ENCODE assay signal across 8 cellular contexts in the genomic region with DNA sequence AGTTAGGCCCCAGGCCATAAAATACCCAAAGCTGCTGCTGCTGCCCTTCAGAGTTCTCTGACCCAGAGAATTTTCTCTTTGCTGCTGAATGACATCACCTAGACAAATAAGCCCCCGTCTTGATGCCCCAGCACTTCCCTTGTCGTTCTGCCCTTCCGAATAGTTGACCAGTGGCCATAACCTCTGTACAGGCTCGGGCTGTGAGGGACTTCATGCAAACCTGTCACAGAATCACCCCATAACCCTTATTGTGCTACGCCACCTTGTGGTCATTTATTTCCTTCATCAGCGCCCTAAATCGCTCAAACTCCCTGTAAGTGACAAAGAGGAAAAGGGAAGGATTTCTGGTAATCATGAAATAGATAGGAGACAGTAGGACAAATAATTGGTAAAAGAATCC. TPM values are rescaled to one million over a fixed set of nuclear protein-coding genes. Genes with fewer than 3 reads are reported as not detected.
DNase-seq lines count a peak whose midpoint lies in the region; ATAC-seq and TF ChIP-seq lines count a peak whose summit lies in the region.

No MANE protein-coding gene starts in this region.

- H3K27me3 Mint-ChIP-seq in H9 (ENCODE audit: low read depth) (peaks cover 1% of the 10 kb centered on the region), nephron progenitor cell (ENCODE audit: low read depth, poor library complexity) (no peaks in the 10 kb centered on the region)
- H3K27me3 Mint-ChIP-seq in activated CD4-positive, alpha-beta memory T cell treated with anti-CD3 and anti-CD28 coated beads for 36 hours: no peaks in the 10 kb centered on the region

- no peaks in the 10 kb centered on the region for H3K79me1 ChIP-seq in H9 (ENCODE audit: insufficient read depth, low read depth, low read length, poor library complexity, severe bottlenecking)

- no peak overlapping the region for H4K8ac ChIP-seq in H9 (replicated peaks; ENCODE audit: insufficient read length, low read depth, low read length)

- peaks cover 76 to 78% of the 10 kb centered on the region in 2 experiments for H3K9me3 Mint-ChIP-seq in H9
- no peaks in the 10 kb centered on the region for H3K9me3 Mint-ChIP-seq in activated CD4-positive, alpha-beta memory T cell treated with anti-CD3 and anti-CD28 coated beads for 36 hours
- peaks cover 59% of the 10 kb centered on the region for H3K9me3 Mint-ChIP-seq in nephron progenitor cell

- no peak overlapping the region for H3K23ac ChIP-seq in H9 (ENCODE audit: insufficient read length, low read depth, low read length)

- H3K4ac ChIP-seq in H9 (ENCODE audit: low read depth, low read length): no peak overlapping the region

- no peak overlapping the region for H3K9ac ChIP-seq in H9 (ENCODE audit: extremely low read depth, insufficient read length, low read length)

- peaks cover 34% of the 10 kb centered on the region for H3K9me3 ChIP-seq in H9 (ENCODE audit: control insufficient read depth, low read depth, low read length)

- no peak overlapping the region for H2AFZ ChIP-seq in H9 (ENCODE audit: low read length)

- H3T11ph ChIP-seq in H9 (ENCODE audit: low read length): no peak overlapping the region

- H3K18ac ChIP-seq in H9 (ENCODE audit: insufficient read length, low read depth, low read length): no peak overlapping the region

- ATAC-seq in GM19397 (IDR thresholded peaks at IDR 0.05; ENCODE audit: unreplicated experiment) (no peak), HG02973 (IDR thresholded peaks at IDR 0.05; ENCODE audit: unreplicated experiment) (no peak)

- no peak overlapping the region for H4K91ac ChIP-seq in H9 (ENCODE audit: insufficient read length, low read depth, low read length)

- H2BK120ac ChIP-seq in H9 (ENCODE audit: low read depth, low read length, poor library complexity, severe bottlenecking): no peak overlapping the region

- no peaks in the 10 kb centered on the region for H3K27me3 ChIP-seq in H9 (ENCODE audit: insufficient read depth, low read length)

- H3K4me2 ChIP-seq in H9 (ENCODE audit: insufficient read depth, insufficient read length, low read length): no peak overlapping the region

- no peak overlapping the region for H2AK5ac ChIP-seq in H9 (ENCODE audit: insufficient read length, low read length)

- H4K20me1 ChIP-seq in H9 (ENCODE audit: control insufficient read depth, insufficient read depth, insufficient read length): no peaks in the 10 kb centered on the region

- POLR2A ChIA-PET in activated CD4-positive, alpha-beta memory T cell treated with anti-CD3 and anti-CD28 coated beads for 36 hours (lab: Charles Lee): no interaction called here

- H4K5ac ChIP-seq in H9 (ENCODE audit: insufficient read length, low read depth, low read length): no peak overlapping the region

- H3K27ac Mint-ChIP-seq in H9 (no peak overlapping the region), nephron progenitor cell (no peak overlapping the region)
- no peak overlapping the region for H3K27ac Mint-ChIP-seq in activated CD4-positive, alpha-beta memory T cell treated with anti-CD3 and anti-CD28 coated beads for 36 hours

- H3K14ac ChIP-seq in H9 (ENCODE audit: insufficient read depth, low read length): no peak overlapping the region

- no peak overlapping the region for H3K27ac ChIP-seq in H9 (ENCODE audit: insufficient read length, low read depth, low read length)

- H3K36me3 Mint-ChIP-seq in H9 (ENCODE audit: insufficient read depth in 1 of 3, low read depth in 3 of 3) (peaks cover 0 to 5% (median 0%) of the 10 kb centered on the region in 3 experiments; a peak in 3 of 7 replicates), nephron progenitor cell (ENCODE audit: low read depth) (no peaks in the 10 kb centered on the region)
- no peaks in the 10 kb centered on the region for H3K36me3 Mint-ChIP-seq in activated CD4-positive, alpha-beta memory T cell treated with anti-CD3 and anti-CD28 coated beads for 36 hours

- no peaks in the 10 kb centered on the region for H3K79me2 ChIP-seq in H9 (ENCODE audit: insufficient read depth, low read length)

- no peaks in the 10 kb centered on the region for H3K4me1 ChIP-seq in H9 (ENCODE audit: insufficient read depth, low read length)

- no CpG with 5 or more reads among the region's 7 CpGs for WGBS in H9 (ENCODE audit: extremely low coverage, insufficient read length, low lambda C conversion rate)

- no peak overlapping the region for H2BK20ac ChIP-seq in H9 (ENCODE audit: low read depth, low read length, poor library complexity, severe bottlenecking)

- TF ChIP-seq CTCF in H9 (conservative IDR thresholded peaks at IDR 0.05) (peak; percentile 70), nephron progenitor cell (IDR thresholded peaks at IDR 0.05) (peak; percentile 47)

- H2BK15ac ChIP-seq in H9 (ENCODE audit: low read depth, low read length): no peak overlapping the region

- intact Hi-C loops in activated CD4-positive, alpha-beta memory T cell treated with anti-CD3 and anti-CD28 coated beads for 36 hours (cut with micrococcal nuclease): loop anchor here (5.0 kb wide), 1 partner anchor 173 kb away; no protein-coding TSS in a partner anchor

- CTCF ChIA-PET in activated CD4-positive, alpha-beta memory T cell treated with anti-CD3 and anti-CD28 coated beads for 36 hours (lab: Charles Lee): interaction anchor here (1.7 to 3.0 kb wide), 4 partner anchors 67 to 193 kb away, joined by 5 to 24 read pairs (median 13); a partner anchor contains a TSS

- no peak overlapping the region for H2BK5ac ChIP-seq in H9 (ENCODE audit: insufficient read length, low read length)

- H2BK12ac ChIP-seq in H9 (ENCODE audit: insufficient read length, low read depth, low read length): no peak overlapping the region

- DNase-seq in COLO829 (ENCODE audit: low spot score) (peak; percentile 13), H9 (peak; percentile 48), NCI-H345 (lab: John Stamatoyannopoulos, UW) (peak; percentile 67), fibroblast of gingiva (ENCODE audit: low read depth) (peak; percentile 62), nephron progenitor cell (peak; percentile 33)
- DNase-seq in activated CD4-positive, alpha-beta memory T cell treated with anti-CD3 and anti-CD28 coated beads for 36 hours: peak; percentile 40

- no peak overlapping the region for H3K56ac ChIP-seq in H9 (ENCODE audit: insufficient read length, low read depth, low read length)

- no peaks in the 10 kb centered on the region for H3K23me2 ChIP-seq in H9 (ENCODE audit: insufficient read length, low read depth, low read length, poor library complexity, severe bottlenecking)

- H3K4me3 Mint-ChIP-seq in H9 (no peak overlapping the region; a peak in 2 of 5 replicates), nephron progenitor cell (no peak overlapping the region)
- no peak overlapping the region for H3K4me3 Mint-ChIP-seq in activated CD4-positive, alpha-beta memory T cell treated with anti-CD3 and anti-CD28 coated beads for 36 hours

- H3K4me1 Mint-ChIP-seq in H9 (peaks cover 4 to 7% of the 10 kb centered on the region in 2 experiments), nephron progenitor cell (peaks cover 5% of the 10 kb centered on the region)
- H3K4me1 Mint-ChIP-seq in activated CD4-positive, alpha-beta memory T cell treated with anti-CD3 and anti-CD28 coated beads for 36 hours (ENCODE audit: low read depth): peaks cover 8% of the 10 kb centered on the region

RNA-seq across cellular contexts. Expression of a gene that starts 18.8 kb away (rescaled TPM):
- total RNA-seq in H9 (2021): not detected in 2 replicates
- total RNA-seq in activated CD4-positive, alpha-beta memory T cell treated with anti-CD3 and anti-CD28 coated beads for 36 hours: not detected

RNA-seq across cellular contexts. Expression of a gene that starts 21.8 kb away (rescaled TPM):
- total RNA-seq in H9 (2021): 7.5 and 7.6 TPM in 2 replicates
- total RNA-seq in activated CD4-positive, alpha-beta memory T cell treated with anti-CD3 and anti-CD28 coated beads for 36 hours: 1 to 10 TPM; 6.5 to 7.1 TPM

RNA-seq across cellular contexts. Expression of a gene that starts 45.9 kb away (rescaled TPM):
- total RNA-seq in H9 (2021): 1.2 and 1.5 TPM in 2 replicates
- 1 to 10 TPM; 1.5 to 2.4 TPM for total RNA-seq in activated CD4-positive, alpha-beta memory T cell treated with anti-CD3 and anti-CD28 coated beads for 36 hours

Comparison
In these comparisons a context has a peak if more than half of its experiments do, and no peak if none do; other contexts are left out.
1. DNase-seq: peak in every context shown above with its lines; median percentile 67 in NCI-H345; 62 in fibroblast of gingiva; 48 in H9; 40 in activated CD4-positive, alpha-beta memory T cell treated with anti-CD3 and anti-CD28 coated beads for 36 hours; 33 in nephron progenitor cell; 13 in COLO829.